12 cellular contexts compared by ENCODE assay signal in the genomic region with DNA sequence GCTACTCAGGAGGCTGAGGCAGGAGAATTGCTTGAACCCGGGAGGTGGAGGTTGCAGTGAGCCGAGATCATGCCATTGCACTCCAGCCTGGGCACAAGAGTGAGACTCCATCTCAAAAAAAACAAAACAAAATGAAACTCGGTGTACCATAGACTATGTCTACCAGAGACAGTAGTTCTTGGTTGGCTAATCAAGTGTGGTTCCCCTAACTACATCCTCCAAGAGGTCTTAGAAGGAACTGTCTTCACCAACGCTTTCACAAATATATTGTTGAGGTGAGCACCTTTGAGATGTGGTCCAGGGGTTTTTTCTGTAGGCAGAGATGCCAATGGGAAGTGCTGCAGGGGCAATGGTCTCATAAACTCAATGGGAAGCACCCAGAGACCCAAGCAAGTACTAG. TPM values are rescaled to one million over a fixed set of nuclear protein-coding genes. Genes with fewer than 3 reads are reported as not detected.
DNase-seq lines count a peak whose midpoint lies in the region; ATAC-seq and TF ChIP-seq lines count a peak whose summit lies in the region.
"Had no signal": no experiment of that assay in that cellular context is flagged by ENCODE, and none has a peak within 500 bp of the region (broad histone marks: within the 10 kb centered on the region; RNA-seq: fewer than 3 reads in every experiment).

No MANE protein-coding gene starts in this region.

- no peak overlapping the region for H3K27ac Mint-ChIP-seq in progenitor cell of endocrine pancreas

- peak overlapping the region; percentile 96 for H3K27ac ChIP-seq in Karpas-422 (ENCODE audit: low read length)
- H3K27ac ChIP-seq in vagina = no peak overlapping the region
- H3K27ac ChIP-seq: SK-N-MC had no signal

- peak; percentile 80 for DNase-seq in Karpas-422
- no peak for DNase-seq in progenitor cell of endocrine pancreas (ENCODE audit: low spot score, unreplicated experiment)
- no peak for DNase-seq in NCI-H187 treated with DMSO at 0.1 percent for 48 hours (lab: John Stamatoyannopoulos, UW)
- no peak for DNase-seq in vagina (ENCODE audit: extremely low spot score in 2 of 2)
- DNase-seq in NCI-H2196 treated with DMSO at 0.1 percent for 48 hours (lab: John Stamatoyannopoulos, UW; ENCODE audit: unreplicated experiment) = no peak
- DNase-seq: activated CD4-positive, alpha-beta T cell treated with anti-CD3 and anti-CD28 coated beads for 1 hour; GDM1; NCI-H1436 treated with DMSO at 0.1 percent for 48 hours had no signal

- peaks cover 65% of the 10 kb centered on the region for H3K4me1 ChIP-seq in Karpas-422 (ENCODE audit: low read length)
- H3K4me1 ChIP-seq in vagina = no peaks in the 10 kb centered on the region

- H3K27me3 ChIP-seq in Karpas-422 (ENCODE audit: low read length) (no peaks in the 10 kb centered on the region), vagina (no peaks in the 10 kb centered on the region)

- H3K9ac ChIP-seq in Karpas-422 (ENCODE audit: low read length) = no peak overlapping the region

- H3K9me3 Mint-ChIP-seq in progenitor cell of endocrine pancreas (ENCODE audit: low read depth) = no peaks in the 10 kb centered on the region

- H3K36me3 ChIP-seq in Karpas-422 (ENCODE audit: insufficient read depth, low read length) = peaks cover 22% of the 10 kb centered on the region
- no peaks in the 10 kb centered on the region for H3K36me3 ChIP-seq in vagina

- no peaks in the 10 kb centered on the region for H3K27me3 Mint-ChIP-seq in progenitor cell of endocrine pancreas

- H3K9me3 ChIP-seq in Karpas-422 (ENCODE audit: low read length) (no peaks in the 10 kb centered on the region), vagina (no peaks in the 10 kb centered on the region)

- H3K4me3 Mint-ChIP-seq in progenitor cell of endocrine pancreas (ENCODE audit: low read depth) = no peak overlapping the region

- ATAC-seq in GM18498 (IDR thresholded peaks at IDR 0.05; ENCODE audit: unreplicated experiment) (peak; percentile 83), GM19467 (IDR thresholded peaks at IDR 0.05; ENCODE audit: unreplicated experiment) (peak; percentile 88), HG02852 (IDR thresholded peaks at IDR 0.05; ENCODE audit: unreplicated experiment) (peak; percentile 96)

- TF ChIP-seq CTCF in progenitor cell of endocrine pancreas (IDR thresholded peaks at IDR 0.05; ENCODE audit: unreplicated experiment) (no peak), vagina (IDR thresholded peaks at IDR 0.05) (no peak)

- intact Hi-C loops in vagina (cut with DNase I) = no loop called here

- no peaks in the 10 kb centered on the region for H4K20me1 ChIP-seq in Karpas-422 (ENCODE audit: insufficient read depth, low read depth, low read length)

- no peak overlapping the region for H2AFZ ChIP-seq in Karpas-422 (ENCODE audit: low read length)

- TF ChIP-seq POLR2A in vagina (IDR thresholded peaks at IDR 0.05) = no peak

- H3K4me3 ChIP-seq in Karpas-422 (ENCODE audit: low read length) = no peak overlapping the region
- no peak overlapping the region for H3K4me3 ChIP-seq in vagina
- H3K4me3 ChIP-seq: SK-N-MC had no signal

- H3K4me1 Mint-ChIP-seq in progenitor cell of endocrine pancreas (ENCODE audit: low read depth) = no peaks in the 10 kb centered on the region

- H3K9me2 ChIP-seq in Karpas-422 (replicated peaks; ENCODE audit: insufficient read depth, low read length) = no peaks in the 10 kb centered on the region

- peaks cover 5% of the 10 kb centered on the region for H3K36me3 Mint-ChIP-seq in progenitor cell of endocrine pancreas (ENCODE audit: insufficient read depth)

- peak overlapping the region; percentile 7 for H3K4me2 ChIP-seq in Karpas-422 (ENCODE audit: low read depth, low read length, poor library complexity, severe bottlenecking)

- H3K79me2 ChIP-seq in Karpas-422 (ENCODE audit: low read length) = no peaks in the 10 kb centered on the region

RNA-seq across cellular contexts. Expression of a gene that starts 48.0 kb away (rescaled TPM):
- 144 and 321 TPM in 2 replicates for total RNA-seq in Karpas-422 (2014; rRNA removed; shearing (Covaris generic); ENCODE audit: low replicate concordance)
- 21.1 and 23.6 TPM in 2 replicates for total RNA-seq in progenitor cell of endocrine pancreas
- total RNA-seq in vagina = 8.6 TPM
